ENCODE assay signal across 22 cellular contexts in genomic region chr6:133171989-133172604, GRCh38.
DNase-seq lines count a peak whose midpoint lies in the region; ATAC-seq, FAIRE-seq and TF ChIP-seq lines count a peak whose summit lies in the region.
"Had no signal": no experiment of that assay in that cellular context is flagged by ENCODE, and none has a peak within 500 bp of the region (broad histone marks: within the 10 kb centered on the region; RNA-seq: fewer than 3 reads in every experiment).

No MANE protein-coding gene starts in this region.

- ATAC-seq in IMR-90 (ENCODE audit: low read depth), result no peak
- ATAC-seq in upper lobe of left lung (ENCODE audit: low FRiP score in 2 of 2), result peak; percentile 32 to 55
- no peak for ATAC-seq in HG03521 (IDR thresholded peaks at IDR 0.05; ENCODE audit: unreplicated experiment)
- no peak for ATAC-seq in activated CD8-positive, alpha-beta T cell treated with anti-CD3 and anti-CD28 coated beads, Interleukin-2, amount 10 ng/mL, durations not matched to agents 7 days and 5 days
- ATAC-seq: CD8-positive, alpha-beta T cell; GM23338 had no signal

- FAIRE-seq in H1 (lab: Jason Lieb, UNC), result no peak
- FAIRE-seq: G401.6, GM12892, H54 had no signal

- H3K27ac ChIP-seq in IMR-90 (ENCODE audit: insufficient read depth, low read length) (no peak overlapping the region), H1 (ENCODE audit: low read depth, low read length) (no peak overlapping the region), trophoblast cell (ENCODE audit: low read depth, low read length) (no peak overlapping the region), upper lobe of left lung (no peak overlapping the region)
- H3K27ac ChIP-seq: BLaER1, C4-2B had no signal

- H2BK20ac ChIP-seq in IMR-90 (ENCODE audit: low read depth, low read length), result no peak overlapping the region
- H2BK20ac ChIP-seq in H1 (ENCODE audit: low read length), result no peak overlapping the region

- 0 out of 2 replicates have a peak overlapping the region, but pooled peaks have one; percentile 8 for H2AK5ac ChIP-seq in IMR-90 (ENCODE audit: low read depth, low read length)
- H2AK5ac ChIP-seq in H1 (ENCODE audit: low read depth, low read length), result no peak overlapping the region
- no peak overlapping the region for H2AK5ac ChIP-seq in trophoblast cell (ENCODE audit: low read length)

- TF ChIP-seq CTCF in IMR-90 (conservative IDR thresholded peaks at IDR 0.05; ENCODE audit: low read depth, low read length) (no peak), H1 (IDR thresholded peaks at IDR 0.05; ENCODE audit: control extremely low read depth in 1 of 3, insufficient read depth in 1 of 3, low read depth in 1 of 3, low read length in 3 of 3) (no peak), upper lobe of left lung (IDR thresholded peaks at IDR 0.05) (no peak)

- H4K8ac ChIP-seq in IMR-90 (ENCODE audit: low read depth in 2 of 2, low read length in 2 of 2) (no peak overlapping the region), H1 (ENCODE audit: extremely low read depth, insufficient read depth, low read length) (no peak overlapping the region), trophoblast cell (ENCODE audit: low read depth, low read length) (no peak overlapping the region)

- no peak overlapping the region for H4K91ac ChIP-seq in IMR-90 (ENCODE audit: insufficient read depth, low read depth, low read length)
- H4K91ac ChIP-seq in H1 (replicated peaks; ENCODE audit: insufficient read length, low read length), result no peak overlapping the region
- H4K91ac ChIP-seq in trophoblast cell (ENCODE audit: low read depth, low read length), result no peak overlapping the region

- no peak for TF ChIP-seq RAD21 in IMR-90 (IDR thresholded peaks at IDR 0.05; ENCODE audit: low read length)
- TF ChIP-seq RAD21 in H1 (IDR thresholded peaks at IDR 0.05 in 1 of 2, conservative IDR thresholded peaks at IDR 0.05 in 1 of 2; ENCODE audit: low read depth in 2 of 2, low read length in 2 of 2), result no peak

- H3K4ac ChIP-seq in IMR-90 (ENCODE audit: low read depth, low read length), result no peak overlapping the region
- no peak overlapping the region for H3K4ac ChIP-seq in H1 (replicated peaks; ENCODE audit: insufficient read length, low read depth, low read length)
- H3K4ac ChIP-seq in trophoblast cell (ENCODE audit: low read depth, low read length), result no peak overlapping the region

- H3K27ac Mint-ChIP-seq in activated CD8-positive, alpha-beta T cell treated with anti-CD3 and anti-CD28 coated beads, Interleukin-2, amount 10 ng/mL, durations not matched to agents 7 days and 5 days, result no peak overlapping the region
- H3K27ac Mint-ChIP-seq: B cell; CD4-positive, CD25-positive, alpha-beta regulatory T cell; CD8-positive, alpha-beta T cell; GM23338; HFFc6 had no signal

- intact Hi-C loops in IMR-90 (cut with micrococcal nuclease), result no loop called here

- no peaks in the 10 kb centered on the region for H3K9me1 ChIP-seq in IMR-90 (ENCODE audit: insufficient read depth, low read length)

- H3K4me3 ChIP-seq in IMR-90 (ENCODE audit: insufficient read depth, low read depth, low read length), result no peak overlapping the region
- H3K4me3 ChIP-seq in H1 (ENCODE audit: extremely low read depth in 1 of 4, insufficient read depth in 2 of 4, low read depth in 3 of 4, low read length in 4 of 4), result no peak overlapping the region
- H3K4me3 ChIP-seq in trophoblast cell (ENCODE audit: low read depth, low read length), result peak overlapping the region; percentile 28
- H3K4me3 ChIP-seq in upper lobe of left lung, result no peak overlapping the region
- H3K4me3 ChIP-seq: BLaER1, GM23338, HAP-1 had no signal

- H3K23ac ChIP-seq in IMR-90 (ENCODE audit: low read depth, low read length) (no peak overlapping the region), H1 (ENCODE audit: insufficient read length) (no peak overlapping the region), trophoblast cell (ENCODE audit: low read length) (no peak overlapping the region)

- no peaks in the 10 kb centered on the region for H3K36me3 Mint-ChIP-seq in activated CD8-positive, alpha-beta T cell treated with anti-CD3 and anti-CD28 coated beads, Interleukin-2, amount 10 ng/mL, durations not matched to agents 7 days and 5 days (ENCODE audit: low read depth)
- H3K36me3 Mint-ChIP-seq: CD4-positive, CD25-positive, alpha-beta regulatory T cell; CD8-positive, alpha-beta T cell had no signal

- no TSS peak for BruUV-seq in IMR-90 (replicated peaks; lab: Mats Ljungman, UMichigan)

- TF ChIP-seq EP300 in H1 (IDR thresholded peaks at IDR 0.05; ENCODE audit: borderline replicate concordance in 1 of 2, low read depth in 2 of 2, low read length in 2 of 2), result no peak
- TF ChIP-seq EP300 in upper lobe of left lung (IDR thresholded peaks at IDR 0.05), result no peak

- H3K4me3 Mint-ChIP-seq in activated CD8-positive, alpha-beta T cell treated with anti-CD3 and anti-CD28 coated beads, Interleukin-2, amount 10 ng/mL, durations not matched to agents 7 days and 5 days, result no peak overlapping the region
- H3K4me3 Mint-ChIP-seq: B cell; CD4-positive, CD25-positive, alpha-beta regulatory T cell; CD8-positive, alpha-beta T cell; GM23338; HFFc6 had no signal

- TF ChIP-seq POLR2A in IMR-90 (IDR thresholded peaks at IDR 0.05; ENCODE audit: low read depth, low read length), result no peak
- TF ChIP-seq POLR2A in H1 (IDR thresholded peaks at IDR 0.05; ENCODE audit: control extremely low read depth in 1 of 2, low read depth in 2 of 2, low read length in 2 of 2), result no peak
- no peak for TF ChIP-seq POLR2A in upper lobe of left lung (IDR thresholded peaks at IDR 0.05)

- no peaks in the 10 kb centered on the region for H4K20me1 ChIP-seq in IMR-90 (ENCODE audit: insufficient read depth, low read length)
- H4K20me1 ChIP-seq in H1 (replicated peaks in 1 of 2; ENCODE audit: control insufficient read depth in 1 of 2, insufficient read depth in 2 of 2, low read length in 2 of 2), result no peaks in the 10 kb centered on the region
- H4K20me1 ChIP-seq: BLaER1 had no signal

- no peak overlapping the region for H2BK12ac ChIP-seq in H1 (ENCODE audit: low read depth, low read length)
- H2BK12ac ChIP-seq in trophoblast cell (ENCODE audit: low read length), result no peak overlapping the region

- H3K9me3 Mint-ChIP-seq in activated CD8-positive, alpha-beta T cell treated with anti-CD3 and anti-CD28 coated beads, Interleukin-2, amount 10 ng/mL, durations not matched to agents 7 days and 5 days (ENCODE audit: insufficient read depth), result no peaks in the 10 kb centered on the region
- H3K9me3 Mint-ChIP-seq: CD8-positive, alpha-beta T cell had no signal

- H3K14ac ChIP-seq in IMR-90 (replicated peaks; ENCODE audit: low read depth, low read length) (no peak overlapping the region), H1 (ENCODE audit: insufficient read length) (no peak overlapping the region), trophoblast cell (ENCODE audit: low read length) (no peak overlapping the region)

- in situ Hi-C loops in IMR-90 (cut with MboI; ENCODE audit: low sequenced_read_pairs), result no loop called here

- H3K9ac ChIP-seq in IMR-90 (ENCODE audit: low read depth, low read length), result no peak overlapping the region
- H3K9ac ChIP-seq in H1 (replicated peaks in 1 of 4; ENCODE audit: extremely low read depth in 1 of 4, low read depth in 3 of 4, low read length in 3 of 4), result no peak overlapping the region
- no peak overlapping the region for H3K9ac ChIP-seq in trophoblast cell (ENCODE audit: low read length)
- H3K9ac ChIP-seq: BLaER1 had no signal

- H3K23me2 ChIP-seq in H1 (ENCODE audit: low read depth, low read length), result no peaks in the 10 kb centered on the region

- H3K18ac ChIP-seq in IMR-90 (ENCODE audit: low read depth, low read length), result no peak overlapping the region
- H3K18ac ChIP-seq in H1 (ENCODE audit: extremely low read depth, low read length), result no peak overlapping the region
- no peak overlapping the region for H3K18ac ChIP-seq in trophoblast cell (ENCODE audit: low read length)

- H2BK15ac ChIP-seq in IMR-90 (ENCODE audit: low read depth, low read length) (no peak overlapping the region), H1 (ENCODE audit: low read length) (no peak overlapping the region)

- H2BK120ac ChIP-seq in IMR-90 (ENCODE audit: low read depth, low read length), result no peak overlapping the region
- no peak overlapping the region for H2BK120ac ChIP-seq in H1 (replicated peaks; ENCODE audit: low read depth, low read length)
- H2BK120ac ChIP-seq in trophoblast cell (ENCODE audit: insufficient read depth, low read length, poor library complexity), result no peak overlapping the region

- peaks cover 9% of the 10 kb centered on the region for H3K9me3 ChIP-seq in IMR-90 (ENCODE audit: control insufficient read depth, insufficient read depth, low read length)
- peaks cover 9 to 10% of the 10 kb centered on the region in 2 experiments; a peak in 2 of 4 replicates for H3K9me3 ChIP-seq in H1 (ENCODE audit: insufficient read depth in 2 of 2, low read depth in 1 of 2, low read length in 1 of 2)
- peaks cover 7% of the 10 kb centered on the region for H3K9me3 ChIP-seq in trophoblast cell (ENCODE audit: insufficient read depth, low read depth, low read length)
- H3K9me3 ChIP-seq in upper lobe of left lung, result peaks cover 0 to 12% (median 6%) of the 10 kb centered on the region in 4 donors
- H3K9me3 ChIP-seq: Caco-2 had no signal

- H3K27me3 ChIP-seq in IMR-90 (ENCODE audit: control insufficient read depth, insufficient read depth, low read length) (no peaks in the 10 kb centered on the region), H1 (replicated peaks in 1 of 4; ENCODE audit: control insufficient read depth in 3 of 4, extremely low read depth in 1 of 4, insufficient read depth in 3 of 4, low read length in 3 of 4) (no peaks in the 10 kb centered on the region), trophoblast cell (ENCODE audit: insufficient read depth, low read length) (no peaks in the 10 kb centered on the region), upper lobe of left lung (no peaks in the 10 kb centered on the region)
- H3K27me3 ChIP-seq: BLaER1 had no signal

- H3K56ac ChIP-seq in IMR-90 (ENCODE audit: extremely low read depth, insufficient read depth, low read length) (no peak overlapping the region), H1 (replicated peaks; ENCODE audit: insufficient read length, low read depth, low read length) (no peak overlapping the region)

- 100% methylated on average over 1 of the region's 3 CpGs; no CpG with 5 or more reads in 1 of the 2 experiments for WGBS in IMR-90 (ENCODE audit: extremely low coverage in 2 of 2, insufficient read length in 1 of 2), 2 experiments
- 70% methylated on average over 3 of the region's 3 CpGs; no CpG with 5 or more reads in 1 of the 2 experiments for WGBS in H1 (ENCODE audit: extremely low coverage in 1 of 2, insufficient coverage in 1 of 2, insufficient read length in 1 of 2, insufficient replicate concordance in 2 of 2, low coverage in 1 of 2, low lambda C conversion rate in 2 of 2, missing lambda C conversion rate in 1 of 2), 2 experiments
- no CpG with 5 or more reads among the region's 3 CpGs for WGBS in trophoblast cell (ENCODE audit: extremely low coverage, insufficient coverage, insufficient read length)
- 85 to 90% methylated on average over 2 of the region's 3 CpGs for WGBS in upper lobe of left lung, 2 donors

- DNase-seq in IMR-90 (no peak), H1 (ENCODE audit: low read depth in 1 of 2, low spot score in 2 of 2) (no peak), trophoblast cell (no peak), upper lobe of left lung (peak in 1 of 2 donors; percentile 41), OCI-M2 (lab: John Stamatoyannopoulos, UW; ENCODE audit: unreplicated experiment) (no peak), Kasumi-1 (lab: John Stamatoyannopoulos, UW) (no peak)
- DNase-seq in activated CD8-positive, alpha-beta T cell treated with anti-CD3 and anti-CD28 coated beads, Interleukin-2, amount 10 ng/mL, durations not matched to agents 7 days and 5 days, result no peak
- DNase-seq: Caco-2; CD4-positive, CD25-positive, alpha-beta regulatory T cell; DMS153; DND-41; HFFc6 had no signal

- CTCF ChIA-PET in IMR-90 (lab: Yijun Ruan, JAX), result no interaction called here
- CTCF ChIA-PET in H1 (lab: Charles Lee; ENCODE audit: partially characterized antibody), result interaction anchor here (0.9 to 1.4 kb wide), 2 partner anchors 19 to 342 kb away, joined by 3 to 4 read pairs; no protein-coding TSS in a partner anchor
- CTCF ChIA-PET in activated CD8-positive, alpha-beta T cell treated with anti-CD3 and anti-CD28 coated beads, Interleukin-2, amount 10 ng/mL, durations not matched to agents 7 days and 5 days (lab: Charles Lee), result no interaction called here

- H3K27me3 Mint-ChIP-seq in activated CD8-positive, alpha-beta T cell treated with anti-CD3 and anti-CD28 coated beads, Interleukin-2, amount 10 ng/mL, durations not matched to agents 7 days and 5 days (ENCODE audit: low read depth), result no peaks in the 10 kb centered on the region
- H3K27me3 Mint-ChIP-seq: B cell; CD4-positive, CD25-positive, alpha-beta regulatory T cell had no signal

- H3K79me2 ChIP-seq in H1 (ENCODE audit: control insufficient read depth in 1 of 2, insufficient read depth in 2 of 2, low read length in 2 of 2) (no peaks in the 10 kb centered on the region), trophoblast cell (ENCODE audit: control insufficient read depth, insufficient read depth, low read length, poor library complexity) (no peaks in the 10 kb centered on the region)

- H3K4me1 ChIP-seq in IMR-90 (ENCODE audit: control insufficient read depth, insufficient read depth, low read length) (no peaks in the 10 kb centered on the region), H1 (replicated peaks in 1 of 4; ENCODE audit: control insufficient read depth in 3 of 4, insufficient read depth in 4 of 4, low read length in 3 of 4) (peaks cover 0 to 6% (median 0%) of the 10 kb centered on the region in 4 experiments; a peak in 1 of 7 replicates), trophoblast cell (ENCODE audit: control insufficient read depth in 1 of 2, insufficient read depth in 2 of 2, low read length in 2 of 2) (no peaks in the 10 kb centered on the region), upper lobe of left lung (no peaks in the 10 kb centered on the region)
- H3K4me1 ChIP-seq: BLaER1, Caco-2 had no signal

- no peaks in the 10 kb centered on the region for H3K4me1 Mint-ChIP-seq in activated CD8-positive, alpha-beta T cell treated with anti-CD3 and anti-CD28 coated beads, Interleukin-2, amount 10 ng/mL, durations not matched to agents 7 days and 5 days (ENCODE audit: low read depth)
- H3K4me1 Mint-ChIP-seq: B cell; CD4-positive, CD25-positive, alpha-beta regulatory T cell had no signal

- no peak overlapping the region for H2AK9ac ChIP-seq in IMR-90 (replicated peaks; ENCODE audit: low read depth, low read length, poor library complexity)

- dilution Hi-C loops in IMR-90 (cut with HindIII; ENCODE audit: low sequenced_read_pairs, unreplicated experiment), result no loop called here

- no peak overlapping the region for H2BK5ac ChIP-seq in IMR-90 (ENCODE audit: low read depth, low read length, poor library complexity, severe bottlenecking)
- H2BK5ac ChIP-seq in H1 (ENCODE audit: low read depth, low read length), result peak overlapping the region; percentile 21; the same call in 1 of the 2 replicates
- no peak overlapping the region for H2BK5ac ChIP-seq in trophoblast cell (ENCODE audit: low read depth, low read length, poor library complexity)

- H3K4me2 ChIP-seq in IMR-90 (ENCODE audit: low read depth, low read length) (no peak overlapping the region), H1 (ENCODE audit: insufficient read depth in 1 of 2, low read depth in 2 of 2, low read length in 2 of 2) (no peak overlapping the region), trophoblast cell (ENCODE audit: low read length) (no peak overlapping the region)
- H3K4me2 ChIP-seq: BLaER1, GM23338 had no signal

- no peak overlapping the region for H2AFZ ChIP-seq in IMR-90 (replicated peaks; ENCODE audit: low read length, poor library complexity)
- no peak overlapping the region for H2AFZ ChIP-seq in H1 (ENCODE audit: low read length)
- no peak overlapping the region for H2AFZ ChIP-seq in trophoblast cell (ENCODE audit: insufficient read depth, low read length, poor library complexity)
- H2AFZ ChIP-seq: GM23338 had no signal

- POLR2A ChIA-PET in IMR-90 (lab: Charles Lee; ENCODE audit: unreplicated experiment), result no interaction called here
- POLR2A ChIA-PET in H1 (lab: Charles Lee; ENCODE audit: partially characterized antibody), result no interaction called here
- POLR2A ChIA-PET in activated CD8-positive, alpha-beta T cell treated with anti-CD3 and anti-CD28 coated beads, Interleukin-2, amount 10 ng/mL, durations not matched to agents 7 days and 5 days (lab: Charles Lee), result no interaction called here

- H4K12ac ChIP-seq in trophoblast cell (ENCODE audit: low read depth, low read length), result no peak overlapping the region

- H3K79me1 ChIP-seq in IMR-90 (ENCODE audit: low read depth in 1 of 2, low read length in 2 of 2), result no peaks in the 10 kb centered on the region
- no peaks in the 10 kb centered on the region for H3K79me1 ChIP-seq in H1 (ENCODE audit: low read depth, low read length)
- H3K79me1 ChIP-seq in trophoblast cell (ENCODE audit: low read length), result no peaks in the 10 kb centered on the region

- H4K5ac ChIP-seq in IMR-90 (ENCODE audit: low read depth, low read length), result no peak overlapping the region
- no peak overlapping the region for H4K5ac ChIP-seq in H1 (ENCODE audit: insufficient read length, low read depth, low read length)

- H3K36me3 ChIP-seq in IMR-90 (ENCODE audit: control insufficient read depth, insufficient read depth, low read length) (no peaks in the 10 kb centered on the region), H1 (ENCODE audit: control insufficient read depth in 2 of 4, insufficient read depth in 4 of 4, low read length in 3 of 4) (no peaks in the 10 kb centered on the region), trophoblast cell (ENCODE audit: control insufficient read depth in 1 of 2, insufficient read depth in 2 of 2, low read length in 2 of 2) (no peaks in the 10 kb centered on the region), upper lobe of left lung (no peaks in the 10 kb centered on the region)
- H3K36me3 ChIP-seq: BLaER1, HAP-1 had no signal

Comparison
In these comparisons a context has a peak if more than half of its experiments do, and no peak if none do; other contexts are left out.
1. ATAC-seq: peak in upper lobe of left lung (2 of 2); none in IMR-90 (single experiment), HG03521 (single experiment) and activated CD8-positive, alpha-beta T cell treated with anti-CD3 and anti-CD28 coated beads, Interleukin-2, amount 10 ng/mL, durations not matched to agents 7 days and 5 days (single experiment).